In the genomic region with DNA sequence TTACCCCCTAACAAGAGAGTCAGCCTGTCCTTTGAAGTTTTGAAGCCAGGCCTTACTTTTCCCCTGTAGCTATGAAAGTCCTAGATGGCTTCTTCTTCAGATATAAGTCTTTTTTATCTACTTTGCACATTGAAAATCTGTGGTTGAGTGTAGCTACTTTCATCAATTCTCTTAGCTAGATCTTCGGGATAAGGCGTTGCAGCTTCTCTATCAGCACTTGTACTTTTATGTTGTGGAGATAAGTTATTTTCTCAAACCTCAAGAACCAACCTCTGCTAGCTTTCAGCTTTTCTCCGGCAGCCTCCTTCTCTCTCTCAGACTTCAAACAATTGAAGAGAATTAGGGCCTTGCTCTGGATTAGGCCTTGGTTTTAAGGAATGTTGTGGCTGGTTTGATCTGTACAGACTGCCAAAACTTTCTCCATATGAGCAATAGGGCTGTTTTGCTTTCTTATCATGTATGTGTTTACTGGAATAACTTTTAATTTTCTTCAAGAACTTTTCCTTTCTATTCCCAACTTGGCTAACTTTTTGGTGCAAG, we compare ENCODE assay signal across 32 cellular contexts. TPM values are rescaled to one million over a fixed set of nuclear protein-coding genes. Genes with fewer than 3 reads are reported as not detected.
DNase-seq lines count a peak whose midpoint lies in the region; ATAC-seq and TF ChIP-seq lines count a peak whose summit lies in the region.
"Had no signal": no experiment of that assay in that cellular context is flagged by ENCODE, and none has a peak within 500 bp of the region (broad histone marks: within the 10 kb centered on the region; RNA-seq: fewer than 3 reads in every experiment).

No MANE protein-coding gene starts in this region.

- H3K4me1 ChIP-seq in endodermal cell (ENCODE audit: control insufficient read depth, insufficient read depth, low read length) = peaks cover 13% of the 10 kb centered on the region
- H3K4me1 ChIP-seq in osteoblast (ENCODE audit: insufficient read depth, low read length) = no peaks in the 10 kb centered on the region
- H3K4me1 ChIP-seq: SJSA1, suprapubic skin, upper lobe of left lung had no signal

- no peak overlapping the region for H3K9ac ChIP-seq in endodermal cell (ENCODE audit: extremely low read depth, low read length, poor library complexity, severe bottlenecking)

- H3K79me2 ChIP-seq in osteoblast (ENCODE audit: insufficient read depth, low read length) = no peaks in the 10 kb centered on the region

- no peak overlapping the region for H2AFZ ChIP-seq in osteoblast (ENCODE audit: low read length)
- H2AFZ ChIP-seq: GM23338 had no signal

- H3K27me3 Mint-ChIP-seq in endodermal cell (ENCODE audit: insufficient read depth) = no peaks in the 10 kb centered on the region
- H3K27me3 Mint-ChIP-seq: activated T-helper 17 cell treated with anti-CD3 and anti-CD28 coated beads, Interleukin-2, amount 50 U/mL, for 72 hours had no signal

- H3K4me3 ChIP-seq in endodermal cell (ENCODE audit: low read length) (peak overlapping the region; percentile 62), osteoblast (ENCODE audit: insufficient read depth, low read length) (no peak overlapping the region)
- H3K4me3 ChIP-seq: coronary artery, GM23338, SJSA1, skin epidermis, suprapubic skin, upper lobe of left lung had no signal

- H3K4me2 ChIP-seq in osteoblast (ENCODE audit: insufficient read depth, low read length) = no peak overlapping the region

- H3K36me3 ChIP-seq in endodermal cell (ENCODE audit: control insufficient read depth, insufficient read depth, low read length) (no peaks in the 10 kb centered on the region), osteoblast (ENCODE audit: insufficient read depth, low read length) (no peaks in the 10 kb centered on the region)
- H3K36me3 ChIP-seq: SJSA1, suprapubic skin, upper lobe of left lung, WERI-Rb-1 had no signal

- H3K36me3 Mint-ChIP-seq in endodermal cell (ENCODE audit: low read depth) = peaks cover 9% of the 10 kb centered on the region
- H3K36me3 Mint-ChIP-seq: natural killer cell; stimulated activated naive B cell treated with anti-CD40 and anti-IgM and Interleukin-4, amounts not matched to agents 10 μg/mL and 1 μg/mL and 100 μg/mL, for 72 hours had no signal

- H3K27me3 ChIP-seq in endodermal cell (ENCODE audit: control insufficient read depth, insufficient read depth, low read length, poor library complexity, severe bottlenecking) = no peaks in the 10 kb centered on the region
- no peaks in the 10 kb centered on the region for H3K27me3 ChIP-seq in osteoblast (ENCODE audit: insufficient read depth, low read length)
- H3K27me3 ChIP-seq: suprapubic skin, upper lobe of left lung had no signal

- WGBS in endodermal cell (ENCODE audit: insufficient coverage in 1 of 2, insufficient read length in 1 of 2), 2 experiments = 67% methylated on average over 1 of the region's 3 CpGs; no CpG with 5 or more reads in 1 of the 2 experiments

- no peak for TF ChIP-seq CTCF in AG09319 (IDR thresholded peaks at IDR 0.05; ENCODE audit: low read depth, low read length)
- no peak for TF ChIP-seq CTCF in endodermal cell (conservative IDR thresholded peaks at IDR 0.05)
- no peak for TF ChIP-seq CTCF in osteoblast (IDR thresholded peaks at IDR 0.05; ENCODE audit: extremely low read depth, low read depth, low read length)

- peak overlapping the region; percentile 67 for H3K27ac Mint-ChIP-seq in endodermal cell
- H3K27ac Mint-ChIP-seq: activated T-helper 17 cell treated with anti-CD3 and anti-CD28 coated beads, Interleukin-2, amount 50 U/mL, for 72 hours; GM23338; natural killer cell; stimulated activated naive B cell treated with anti-CD40 and anti-IgM and Interleukin-4, amounts not matched to agents 10 μg/mL and 1 μg/mL and 100 μg/mL, for 72 hours; T-cell had no signal

- ATAC-seq in activated CD4-positive, CD25-positive, alpha-beta regulatory T cell treated with anti-CD3 and anti-CD28 coated beads, Interleukin-2, amount 50 U/mL, for 24 hours = no peak
- ATAC-seq in GM18867 (IDR thresholded peaks at IDR 0.05; ENCODE audit: unreplicated experiment) = no peak
- no peak for ATAC-seq in HG03457 (IDR thresholded peaks at IDR 0.05; ENCODE audit: unreplicated experiment)
- ATAC-seq: activated T-helper 17 cell treated with anti-CD3 and anti-CD28 coated beads, Interleukin-2, amount 50 U/mL, for 72 hours; natural killer cell; stimulated activated naive B cell treated with anti-CD40 and anti-IgM and Interleukin-4, amounts not matched to agents 10 μg/mL and 1 μg/mL and 100 μg/mL, for 72 hours; T-cell had no signal

- H3K4me3 Mint-ChIP-seq in endodermal cell = no peak overlapping the region
- H3K4me3 Mint-ChIP-seq: activated T-helper 17 cell treated with anti-CD3 and anti-CD28 coated beads, Interleukin-2, amount 50 U/mL, for 72 hours; GM23338; natural killer cell; stimulated activated naive B cell treated with anti-CD40 and anti-IgM and Interleukin-4, amounts not matched to agents 10 μg/mL and 1 μg/mL and 100 μg/mL, for 72 hours; T-cell had no signal

- H4K20me1 ChIP-seq in osteoblast (ENCODE audit: insufficient read depth, low read length) = no peaks in the 10 kb centered on the region

- peaks cover 28% of the 10 kb centered on the region for H3K4me1 Mint-ChIP-seq in endodermal cell
- H3K4me1 Mint-ChIP-seq: activated T-helper 17 cell treated with anti-CD3 and anti-CD28 coated beads, Interleukin-2, amount 50 U/mL, for 72 hours; natural killer cell had no signal

- peaks cover 27% of the 10 kb centered on the region for H3K9me3 Mint-ChIP-seq in endodermal cell
- H3K9me3 Mint-ChIP-seq: activated T-helper 17 cell treated with anti-CD3 and anti-CD28 coated beads, Interleukin-2, amount 50 U/mL, for 72 hours; natural killer cell; T-cell had no signal

- H3K9me3 ChIP-seq in endodermal cell (ENCODE audit: control insufficient read depth, low read length) (peaks cover 43% of the 10 kb centered on the region), osteoblast (ENCODE audit: low read depth, low read length) (no peaks in the 10 kb centered on the region)
- H3K9me3 ChIP-seq: SJSA1, suprapubic skin, upper lobe of left lung had no signal

- H3K27ac ChIP-seq in endodermal cell (ENCODE audit: low read depth, low read length) (no peak overlapping the region), osteoblast (ENCODE audit: low read depth, low read length) (no peak overlapping the region)
- H3K27ac ChIP-seq: coronary artery, SJSA1, skin epidermis, suprapubic skin, upper lobe of left lung, WERI-Rb-1 had no signal

- DNase-seq in AG09319 (ENCODE audit: extremely low read depth, low read depth) = peak; percentile 27
- peak; percentile 83 for DNase-seq in SW480 (ENCODE audit: low spot score)
- no peak for DNase-seq in endodermal cell
- peak; percentile 68 for DNase-seq in osteoblast (ENCODE audit: insufficient read length, low spot score, missing footprints)
- DNase-seq in GM03348 (ENCODE audit: low spot score) = no peak
- DNase-seq: activated CD4-positive, alpha-beta T cell treated with anti-CD3 and anti-CD28 coated beads for 48 hours; activated naive CD4-positive, alpha-beta T cell treated with anti-CD3 and anti-CD28 coated beads, Interleukin-2, amount 50 U/mL, for 16 hours; amygdala; effector memory CD4-positive, alpha-beta T cell; kidney glomerular epithelial cell; natural killer cell; NCI-H1092; NCI-H187; NCI-H2171 treated with DMSO at 0.1 percent for 48 hours; NCI-H510A treated with DMSO at 0.1 percent for 48 hours; RPMI8226; stimulated activated naive B cell treated with anti-CD40 and anti-IgM and Interleukin-4, amounts not matched to agents 10 μg/mL and 1 μg/mL and 100 μg/mL, for 72 hours; T-cell; upper lobe of left lung; WERI-Rb-1 had no signal

RNA-seq across cellular contexts. Expression of gene CATSPER3, which starts 21.7 kb away (rescaled TPM):
- total RNA-seq in endodermal cell (under 1 TPM; 0.64 to 0.68 TPM), osteoblast (0.29 and 0.36 TPM in 2 replicates)
- polyA plus RNA-seq in endodermal cell (2013, experiment 1 of 2) = 0.21 TPM
- not detected for polyA plus RNA-seq in endodermal cell (2013, experiment 2 of 2)
- total RNA-seq: epithelial cell of proximal tubule, GM23338, HT-29 had no signal

RNA-seq across cellular contexts. Expression of gene PITX1, which starts 44.7 kb away (rescaled TPM):
- total RNA-seq in endodermal cell (1 to 10 TPM; 1.3 to 2.4 TPM), osteoblast (8.3 and 9.8 TPM in 2 replicates)
- 5.9 TPM for polyA plus RNA-seq in endodermal cell (2013, experiment 1 of 2)
- 5.7 TPM for polyA plus RNA-seq in endodermal cell (2013, experiment 2 of 2)
- total RNA-seq: activated T-helper 17 cell treated with anti-CD3 and anti-CD28 coated beads, Interleukin-2, amount 50 U/mL, for 72 hours; frontal cortex; GM23338; natural killer cell had no signal
- polyA plus RNA-seq: GM23338 had no signal

Comparison
In these comparisons a context has a peak if more than half of its experiments do, and no peak if none do; other contexts are left out.
1. DNase-seq: peak in AG09319 (single experiment), SW480 (single experiment) and osteoblast (single experiment); none in endodermal cell (single experiment) and GM03348 (single experiment).